In the genomic region with DNA sequence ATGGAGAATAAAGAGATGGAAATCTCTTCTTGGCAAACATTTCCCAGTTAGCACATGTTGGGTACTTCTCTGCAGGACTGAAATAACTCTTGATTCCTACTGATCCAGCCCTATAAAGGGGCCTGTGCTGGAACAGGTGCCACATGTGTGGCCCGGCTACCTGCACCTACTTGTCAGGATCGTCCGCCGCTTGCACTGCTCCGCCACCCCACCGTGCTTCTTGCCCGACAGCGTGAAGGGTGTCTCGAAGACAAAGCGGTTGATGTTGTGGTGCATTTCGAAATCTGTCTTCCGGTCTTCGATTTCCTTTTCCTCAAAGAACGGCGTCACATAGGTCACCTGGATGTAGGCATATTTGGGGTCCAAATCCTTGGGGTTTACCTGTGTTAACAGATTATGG, we compare ENCODE assay signal across 17 cellular contexts. TPM values are rescaled to one million over a fixed set of nuclear protein-coding genes. Genes with fewer than 3 reads are reported as not detected.
DNase-seq lines count a peak whose midpoint lies in the region; ATAC-seq and TF ChIP-seq lines count a peak whose summit lies in the region.
"Had no signal": no experiment of that assay in that cellular context is flagged by ENCODE, and none has a peak within 500 bp of the region (broad histone marks: within the 10 kb centered on the region; RNA-seq: fewer than 3 reads in every experiment).

No MANE protein-coding gene starts in this region.

- no peak overlapping the region for H3K4me3 ChIP-seq in CD8-positive, alpha-beta T cell (ENCODE audit: low read depth, low read length)
- no peak overlapping the region for H3K4me3 ChIP-seq in Panc1 (ENCODE audit: low read depth in 2 of 2, low read length in 2 of 2)
- H3K4me3 ChIP-seq: BLaER1 treated with 17β-estradiol and CSF1 and Interleukin-3, amounts not matched to agents 10 nM and 100 nM; GM12878; GM23248 had no signal

- POLR2A ChIA-PET in CD8-positive, alpha-beta T cell (lab: Charles Lee) = no interaction called here
- POLR2A ChIA-PET in Panc1 (lab: Charles Lee) = no interaction called here

- no peak overlapping the region for H3K4me3 Mint-ChIP-seq in activated T-cell treated with anti-CD3 and anti-CD28 coated beads, Interleukin-2, amount 50 U/mL, for 72 hours
- H3K4me3 Mint-ChIP-seq in CD8-positive, alpha-beta T cell = no peak overlapping the region
- H3K4me3 Mint-ChIP-seq in stimulated activated effector memory CD8-positive, alpha-beta T cell treated with anti-CD3 and anti-CD28 coated beads, Interleukin-12 subunit alpha, Interleukin-12 subunit beta, amount 100 ng/mL, for 72 hours = no peak overlapping the region
- H3K4me3 Mint-ChIP-seq: CD4-positive, CD25-positive, alpha-beta regulatory T cell had no signal

- peaks cover 27 to 65% of the 10 kb centered on the region in 2 donors for H3K36me3 Mint-ChIP-seq in activated T-cell treated with anti-CD3 and anti-CD28 coated beads, Interleukin-2, amount 50 U/mL, for 72 hours (ENCODE audit: insufficient read depth in 2 of 2)
- H3K36me3 Mint-ChIP-seq in CD8-positive, alpha-beta T cell = peaks cover 75% of the 10 kb centered on the region
- H3K36me3 Mint-ChIP-seq in stimulated activated effector memory CD8-positive, alpha-beta T cell treated with anti-CD3 and anti-CD28 coated beads, Interleukin-12 subunit alpha, Interleukin-12 subunit beta, amount 100 ng/mL, for 72 hours = peaks cover 93% of the 10 kb centered on the region

- no peaks in the 10 kb centered on the region for H3K9me3 ChIP-seq in CD8-positive, alpha-beta T cell (ENCODE audit: low read length)
- H3K9me3 ChIP-seq in Panc1 (ENCODE audit: control insufficient read depth, insufficient read depth, low read depth, low read length) = no peaks in the 10 kb centered on the region

- H3K27me3 ChIP-seq in CD8-positive, alpha-beta T cell (ENCODE audit: insufficient read depth, low read length) = no peaks in the 10 kb centered on the region
- H3K27me3 ChIP-seq in Panc1 (ENCODE audit: control insufficient read depth, insufficient read depth, low read length) = no peaks in the 10 kb centered on the region
- H3K27me3 ChIP-seq: BLaER1 treated with 17β-estradiol and CSF1 and Interleukin-3, amounts not matched to agents 10 nM and 100 nM had no signal

- H3K36me3 ChIP-seq in CD8-positive, alpha-beta T cell (ENCODE audit: insufficient read depth, low read length) = peaks cover 52% of the 10 kb centered on the region
- H3K36me3 ChIP-seq in Panc1 (ENCODE audit: control insufficient read depth, insufficient read depth, low read length) = no peaks in the 10 kb centered on the region

- CTCF ChIA-PET in CD8-positive, alpha-beta T cell (lab: Charles Lee) = interaction anchor here (1.6 to 2.2 kb wide), 2 partner anchors 12 to 16 kb away, joined by 5 to 6 read pairs; no protein-coding TSS in a partner anchor
- CTCF ChIA-PET in Panc1 (lab: Charles Lee) = no interaction called here

- ATAC-seq in activated T-cell treated with anti-CD3 and anti-CD28 coated beads, Interleukin-2, amount 50 U/mL, for 72 hours (replicated peaks in 1 of 2) = no peak
- no peak for ATAC-seq in CD8-positive, alpha-beta T cell
- no peak for ATAC-seq in Panc1
- ATAC-seq in stimulated activated effector memory CD8-positive, alpha-beta T cell treated with anti-CD3 and anti-CD28 coated beads, Interleukin-12 subunit alpha, Interleukin-12 subunit beta, amount 100 ng/mL, for 72 hours = no peak
- no peak for ATAC-seq in activated CD4-positive, CD25-positive, alpha-beta regulatory T cell treated with anti-CD3 and anti-CD28 coated beads, Interleukin-2, amount 50 U/mL, for 24 hours
- ATAC-seq: GM12878 had no signal

- no peaks in the 10 kb centered on the region for H3K27me3 Mint-ChIP-seq in activated T-cell treated with anti-CD3 and anti-CD28 coated beads, Interleukin-2, amount 50 U/mL, for 72 hours (ENCODE audit: low read depth)
- H3K27me3 Mint-ChIP-seq in CD8-positive, alpha-beta T cell (ENCODE audit: low read depth) = no peaks in the 10 kb centered on the region
- H3K27me3 Mint-ChIP-seq: CD4-positive, CD25-positive, alpha-beta regulatory T cell had no signal

- no peaks in the 10 kb centered on the region for H3K4me1 ChIP-seq in CD8-positive, alpha-beta T cell (ENCODE audit: insufficient read depth, low read length)
- H3K4me1 ChIP-seq in Panc1 (ENCODE audit: control insufficient read depth, insufficient read depth, low read length) = peaks cover 10% of the 10 kb centered on the region

- peaks cover 9% of the 10 kb centered on the region for H3K4me1 Mint-ChIP-seq in activated T-cell treated with anti-CD3 and anti-CD28 coated beads, Interleukin-2, amount 50 U/mL, for 72 hours (ENCODE audit: low read depth)
- H3K4me1 Mint-ChIP-seq in CD8-positive, alpha-beta T cell (ENCODE audit: low read depth) = peaks cover 4% of the 10 kb centered on the region
- H3K4me1 Mint-ChIP-seq in stimulated activated effector memory CD8-positive, alpha-beta T cell treated with anti-CD3 and anti-CD28 coated beads, Interleukin-12 subunit alpha, Interleukin-12 subunit beta, amount 100 ng/mL, for 72 hours = no peaks in the 10 kb centered on the region

- no peak overlapping the region for H3K27ac ChIP-seq in CD8-positive, alpha-beta T cell (ENCODE audit: low read depth, low read length)
- peak overlapping the region; percentile 42; the same call in 1 of the 2 replicates for H3K27ac ChIP-seq in Panc1 (ENCODE audit: low read length)
- H3K27ac ChIP-seq: GM23248, HL-60 had no signal

- H3K9me3 Mint-ChIP-seq in activated T-cell treated with anti-CD3 and anti-CD28 coated beads, Interleukin-2, amount 50 U/mL, for 72 hours = no peaks in the 10 kb centered on the region
- H3K9me3 Mint-ChIP-seq in CD8-positive, alpha-beta T cell = no peaks in the 10 kb centered on the region
- H3K9me3 Mint-ChIP-seq in stimulated activated effector memory CD8-positive, alpha-beta T cell treated with anti-CD3 and anti-CD28 coated beads, Interleukin-12 subunit alpha, Interleukin-12 subunit beta, amount 100 ng/mL, for 72 hours = no peaks in the 10 kb centered on the region
- H3K9me3 Mint-ChIP-seq: CD4-positive, CD25-positive, alpha-beta regulatory T cell had no signal

- in situ Hi-C loops in Panc1 (cut with HindIII; ENCODE audit: low pct_unique_long_range_greater_than_20kb, low sequenced_read_pairs) = no loop called here

- no peak for DNase-seq in activated T-cell treated with anti-CD3 and anti-CD28 coated beads, Interleukin-2, amount 50 U/mL, for 72 hours
- DNase-seq in activated T-cell treated with anti-CD3 and anti-CD28 coated beads, Interleukin-2, amount 50 U/mL, for 48 hours = no peak
- DNase-seq in CD8-positive, alpha-beta T cell = no peak
- DNase-seq in Panc1 (ENCODE audit: low read depth, low spot score) = no peak
- DNase-seq in stimulated activated effector memory CD8-positive, alpha-beta T cell treated with anti-CD3 and anti-CD28 coated beads, Interleukin-12 subunit alpha, Interleukin-12 subunit beta, amount 100 ng/mL, for 72 hours (ENCODE audit: low spot score in 2 of 2) = no peak
- DNase-seq in stimulated activated CD4-positive, alpha-beta T cell treated with anti-CD3 and anti-CD28 coated beads, Interleukin-4, amount 100 ng/mL, for 1 hour = no peak
- DNase-seq: ACHN; CD4-positive, CD25-positive, alpha-beta regulatory T cell; DMS79; GM23248; H7 had no signal

- intact Hi-C loops in CD8-positive, alpha-beta T cell (cut with DNase I, micrococcal nuclease) = loop anchor here (5.0 to 10.0 kb wide), 3 partner anchors 122 to 810 kb away; no protein-coding TSS in a partner anchor
- intact Hi-C loops in Panc1 (cut with micrococcal nuclease; ENCODE audit: unreplicated experiment) = loop anchor here (5.0 to 10.0 kb wide), 3 partner anchors 100 to 187 kb away; partner anchors contain the start of gene CUL3

- peak overlapping the region; percentile 30 for H3K27ac Mint-ChIP-seq in activated T-cell treated with anti-CD3 and anti-CD28 coated beads, Interleukin-2, amount 50 U/mL, for 72 hours
- peak overlapping the region; percentile 60 for H3K27ac Mint-ChIP-seq in CD8-positive, alpha-beta T cell
- peak overlapping the region; percentile 65 for H3K27ac Mint-ChIP-seq in stimulated activated effector memory CD8-positive, alpha-beta T cell treated with anti-CD3 and anti-CD28 coated beads, Interleukin-12 subunit alpha, Interleukin-12 subunit beta, amount 100 ng/mL, for 72 hours

- TF ChIP-seq CTCF in CD8-positive, alpha-beta T cell (IDR thresholded peaks at IDR 0.05) = no peak
- no peak for TF ChIP-seq CTCF in Panc1 (IDR thresholded peaks at IDR 0.05)

- no TSS peak for BruUV-seq in Panc1 (replicated peaks; lab: Mats Ljungman, UMichigan)

RNA-seq across cellular contexts. Expression of gene CCDC195, which starts 58.6 kb away (rescaled TPM):
- not detected for total RNA-seq in activated T-cell treated with anti-CD3 and anti-CD28 coated beads, Interleukin-2, amount 50 U/mL, for 72 hours
- not detected for total RNA-seq in CD8-positive, alpha-beta T cell
- not detected for total RNA-seq in Panc1 (2021; ENCODE audit: unreplicated experiment)
- not detected for polyA plus RNA-seq in Panc1 (2012; ENCODE audit: insufficient read length)
- total RNA-seq: A172; CD4-positive, CD25-positive, alpha-beta regulatory T cell; G401; GM12878; GM23248; H7 had no signal
- polyA plus RNA-seq: CD4-positive, CD25-positive, alpha-beta regulatory T cell; GM12878; GM23248 had no signal
